ENCODE assay signal across 14 cellular contexts in genomic region chr20:25299801-25300200, GRCh38. TPM values are rescaled to one million over a fixed set of nuclear protein-coding genes. Genes with fewer than 3 reads are reported as not detected.
DNase-seq lines count a peak whose midpoint lies in the region; ATAC-seq and TF ChIP-seq lines count a peak whose summit lies in the region.
"Had no signal": no experiment of that assay in that cellular context is flagged by ENCODE, and none has a peak within 500 bp of the region (broad histone marks: within the 10 kb centered on the region; RNA-seq: fewer than 3 reads in every experiment).

No MANE protein-coding gene starts in this region.

- POLR2A ChIA-PET in PC-3 (lab: Charles Lee; ENCODE audit: unreplicated experiment) (no interaction called here), WTC11 (lab: Charles Lee) (interaction anchor here (0.6 kb wide), 1 partner anchor 136 kb away, joined by 3 read pairs; no protein-coding TSS in a partner anchor)

- H4K20me1 ChIP-seq in PC-3 (ENCODE audit: low read length), result no peaks in the 10 kb centered on the region

- no peak for TF ChIP-seq EP300 in esophagus muscularis mucosa (IDR thresholded peaks at IDR 0.05)

- peaks cover 26% of the 10 kb centered on the region for H3K4me1 Mint-ChIP-seq in stimulated activated memory B cell treated with anti-CD40 and anti-IgM and Interleukin-4, amounts not matched to agents 10 μg/mL and 1 μg/mL and 100 μg/mL, for 72 hours
- peaks cover 25% of the 10 kb centered on the region for H3K4me1 Mint-ChIP-seq in WTC11

- no peak for TF ChIP-seq POLR2A in esophagus muscularis mucosa (IDR thresholded peaks at IDR 0.05; ENCODE audit: low read depth)

- CTCF ChIA-PET in PC-3 (lab: Charles Lee), result interaction anchor here (1.4 to 3.0 kb wide), 2 partner anchors 10 to 99 kb away, joined by 9 to 12 read pairs; no protein-coding TSS in a partner anchor
- CTCF ChIA-PET in WTC11 (lab: Charles Lee), result interaction anchor here (1.8 to 2.1 kb wide), 6 partner anchors 8 to 99 kb away, joined by 5 to 19 read pairs (median 6); no protein-coding TSS in a partner anchor

- DNase-seq in cardiac muscle cell (ENCODE audit: low read depth in 1 of 2, low spot score in 1 of 2) (no peak), right atrium auricular region (ENCODE audit: low spot score) (no peak), PC-3 (peak; percentile 31), esophagus muscularis mucosa (ENCODE audit: extremely low spot score) (no peak), NCI-H82 treated with DMSO at 0.1 percent for 48 hours (lab: John Stamatoyannopoulos, UW; ENCODE audit: unreplicated experiment) (no peak), WTC11 (ENCODE audit: low spot score) (no peak)
- no peak for DNase-seq in stimulated activated CD4-positive, alpha-beta T cell treated with anti-CD3 and anti-CD28 coated beads, Interleukin-2, amount 100 ng/mL, for 24 hours
- DNase-seq: activated CD4-positive, alpha-beta T cell treated with anti-CD3 and anti-CD28 coated beads, Interleukin-2, amount 50 U/mL, for 4 hours; lower lobe of right lung; NCI-H2227 treated with DMSO at 0.1 percent for 48 hours; T-cell had no signal

- no peaks in the 10 kb centered on the region for H3K79me2 ChIP-seq in PC-3 (ENCODE audit: low read length)

- H3K27me3 Mint-ChIP-seq in stimulated activated memory B cell treated with anti-CD40 and anti-IgM and Interleukin-4, amounts not matched to agents 10 μg/mL and 1 μg/mL and 100 μg/mL, for 72 hours, result no peaks in the 10 kb centered on the region
- no peaks in the 10 kb centered on the region for H3K27me3 Mint-ChIP-seq in WTC11 (ENCODE audit: low read depth)
- H3K27me3 Mint-ChIP-seq: T-cell had no signal

- no peaks in the 10 kb centered on the region for H3F3A ChIP-seq in PC-3 (ENCODE audit: low read length, unreplicated experiment)

- H3K9me3 ChIP-seq in cardiac muscle cell (ENCODE audit: low read depth) (no peaks in the 10 kb centered on the region), right atrium auricular region (no peaks in the 10 kb centered on the region), PC-3 (ENCODE audit: low read length) (no peaks in the 10 kb centered on the region), esophagus muscularis mucosa (no peaks in the 10 kb centered on the region)
- H3K9me3 ChIP-seq: lower lobe of right lung, vagina had no signal

- peaks cover 12% of the 10 kb centered on the region for H3K4me1 ChIP-seq in cardiac muscle cell (ENCODE audit: low read depth)
- H3K4me1 ChIP-seq in right atrium auricular region, result peaks cover 0 to 49% of the 10 kb centered on the region in 2 donors
- peaks cover 6% of the 10 kb centered on the region; the same call in 1 of the 2 replicates for H3K4me1 ChIP-seq in PC-3 (ENCODE audit: insufficient read depth, low read length)
- peaks cover 18 to 54% (median 33%) of the 10 kb centered on the region in 4 donors for H3K4me1 ChIP-seq in esophagus muscularis mucosa

- no peak overlapping the region for H2AFZ ChIP-seq in PC-3 (ENCODE audit: low read length)

- no peak overlapping the region for H3K4me2 ChIP-seq in PC-3 (ENCODE audit: low read length)

- H3K4me3 ChIP-seq in cardiac muscle cell (no peak overlapping the region), right atrium auricular region (no peak overlapping the region), PC-3 (ENCODE audit: low read length) (no peak overlapping the region), esophagus muscularis mucosa (no peak overlapping the region)
- H3K4me3 ChIP-seq: lower lobe of right lung, vagina had no signal

- H3K9me3 Mint-ChIP-seq in stimulated activated memory B cell treated with anti-CD40 and anti-IgM and Interleukin-4, amounts not matched to agents 10 μg/mL and 1 μg/mL and 100 μg/mL, for 72 hours, result no peaks in the 10 kb centered on the region
- no peaks in the 10 kb centered on the region for H3K9me3 Mint-ChIP-seq in WTC11
- H3K9me3 Mint-ChIP-seq: brain, T-cell had no signal

- ATAC-seq in PC-3 (peak; percentile 16), WTC11 (no peak)
- ATAC-seq in stimulated activated memory B cell treated with anti-CD40 and anti-IgM and Interleukin-4, amounts not matched to agents 10 μg/mL and 1 μg/mL and 100 μg/mL, for 72 hours, result no peak
- ATAC-seq: lower lobe of right lung, T-cell had no signal

- H3K9ac ChIP-seq in PC-3 (ENCODE audit: low read length), result no peak overlapping the region

- peak overlapping the region; percentile 66 for H3K27ac ChIP-seq in cardiac muscle cell
- no peak overlapping the region for H3K27ac ChIP-seq in right atrium auricular region
- H3K27ac ChIP-seq in PC-3 (ENCODE audit: low read length), result no peak overlapping the region
- peak overlapping the region; percentile 2 to 55 (median 34) for H3K27ac ChIP-seq in esophagus muscularis mucosa (replicated peaks in 1 of 4)
- H3K27ac ChIP-seq: lower lobe of right lung, vagina had no signal

- WGBS in esophagus muscularis mucosa, result 100% methylated on average over 4 of the region's 9 CpGs

- TSS peak; percentile 2 for BruUV-seq in PC-3 (replicated peaks; lab: Mats Ljungman, UMichigan)

- H3K9me2 ChIP-seq in PC-3 (replicated peaks; ENCODE audit: low read length), result no peaks in the 10 kb centered on the region

- H3K36me3 ChIP-seq in cardiac muscle cell (peaks cover 3% of the 10 kb centered on the region), right atrium auricular region (peaks cover 23% of the 10 kb centered on the region), PC-3 (ENCODE audit: low read depth, low read length) (peaks cover 29% of the 10 kb centered on the region; the same call in 1 of the 2 replicates), esophagus muscularis mucosa (peaks cover 6 to 84% (median 67%) of the 10 kb centered on the region in 4 donors)

- no peaks in the 10 kb centered on the region for H3K27me3 ChIP-seq in cardiac muscle cell
- no peaks in the 10 kb centered on the region for H3K27me3 ChIP-seq in right atrium auricular region
- H3K27me3 ChIP-seq in PC-3 (ENCODE audit: low read length), result no peaks in the 10 kb centered on the region
- no peaks in the 10 kb centered on the region for H3K27me3 ChIP-seq in esophagus muscularis mucosa
- H3K27me3 ChIP-seq: vagina had no signal

- TF ChIP-seq CTCF in cardiac muscle cell (IDR thresholded peaks at IDR 0.05; ENCODE audit: low read depth, low read length), result no peak
- TF ChIP-seq CTCF in right atrium auricular region (IDR thresholded peaks at IDR 0.05), result no peak
- TF ChIP-seq CTCF in PC-3 (conservative IDR thresholded peaks at IDR 0.05; ENCODE audit: low read depth, low read length), result no peak
- TF ChIP-seq CTCF in esophagus muscularis mucosa (IDR thresholded peaks at IDR 0.05), result no peak
- no peak for TF ChIP-seq CTCF in WTC11 (IDR thresholded peaks at IDR 0.05)

- H3K36me3 Mint-ChIP-seq in stimulated activated memory B cell treated with anti-CD40 and anti-IgM and Interleukin-4, amounts not matched to agents 10 μg/mL and 1 μg/mL and 100 μg/mL, for 72 hours, result peaks cover 20% of the 10 kb centered on the region
- peaks cover 7% of the 10 kb centered on the region; the same call in 1 of the 2 replicates for H3K36me3 Mint-ChIP-seq in WTC11
- H3K36me3 Mint-ChIP-seq: T-cell had no signal

- H3K4me3 Mint-ChIP-seq in stimulated activated memory B cell treated with anti-CD40 and anti-IgM and Interleukin-4, amounts not matched to agents 10 μg/mL and 1 μg/mL and 100 μg/mL, for 72 hours, result no peak overlapping the region
- H3K4me3 Mint-ChIP-seq in WTC11, result no peak overlapping the region
- H3K4me3 Mint-ChIP-seq: brain, T-cell had no signal

- intact Hi-C loops in PC-3 (cut with micrococcal nuclease) (loop anchor here (2.0 to 10.0 kb wide), 2 partner anchors 99 to 305 kb away; partner anchors contain the start of gene APMAP), esophagus muscularis mucosa (cut with DNase I) (loop anchor here (5.0 to 10.0 kb wide), 3 partner anchors 98 to 305 kb away; partner anchors contain the start of gene APMAP)

- peak overlapping the region; percentile 27 for H3K27ac Mint-ChIP-seq in stimulated activated memory B cell treated with anti-CD40 and anti-IgM and Interleukin-4, amounts not matched to agents 10 μg/mL and 1 μg/mL and 100 μg/mL, for 72 hours
- no peak overlapping the region; the same call in 1 of the 2 replicates for H3K27ac Mint-ChIP-seq in WTC11
- H3K27ac Mint-ChIP-seq: T-cell had no signal

TF ChIP-seq in WTC11, 78 proteins besides CTCF, POLR2A, EP300 and RAD21 (continues in another document):
- TF ChIP-seq ZMAT4 (CRISPR knock-in tag; IDR thresholded peaks at IDR 0.05) (no peak), FOXP4 (CRISPR knock-in tag; IDR thresholded peaks at IDR 0.05) (no peak), RORB (CRISPR knock-in tag; IDR thresholded peaks at IDR 0.05) (no peak), ZBTB21 (CRISPR knock-in tag; IDR thresholded peaks at IDR 0.05; ENCODE audit: borderline replicate concordance) (no peak), IRF2 (CRISPR knock-in tag; IDR thresholded peaks at IDR 0.05; ENCODE audit: borderline replicate concordance, low read depth) (no peak), NFYB (CRISPR knock-in tag; conservative IDR thresholded peaks at IDR 0.05; ENCODE audit: low read depth) (no peak)

RNA-seq across cellular contexts. Expression of gene PYGB, which starts 51.9 kb away (rescaled TPM):
- total RNA-seq in cardiac muscle cell (243 and 268 TPM in 2 replicates), right atrium auricular region (100 to 1,000 TPM; 145 to 174 TPM), PC-3 (2014; rRNA removed) (216 and 245 TPM in 2 replicates), esophagus muscularis mucosa (100 to 1,000 TPM; 398 to 632 (median 462) TPM), WTC11 (2021) (44.5 to 48.5 TPM (median 46.3 TPM) in 3 replicates)
- 178 and 192 TPM in 2 replicates for polyA plus RNA-seq in cardiac muscle cell

Comparison
In these comparisons a context has a peak if more than half of its experiments do, and no peak if none do; other contexts are left out.
1. H3K27ac ChIP-seq: peak in cardiac muscle cell (single experiment) and esophagus muscularis mucosa (4 of 4); none in right atrium auricular region (0 of 2) and PC-3 (single experiment).